In genomic region chr12:54596526-54596946, GRCh38 we compare ENCODE assay signal across 1 cellular context.
TF ChIP-seq lines count a peak whose summit lies in the region.

No MANE protein-coding gene starts in this region.

TF ChIP-seq in HepG2, 621 proteins besides CTCF, POLR2A, EP300 and RAD21 (continues in another document):
- TF ChIP-seq RORA (CRISPR knock-in tag; IDR thresholded peaks at IDR 0.05) = no peak
- TF ChIP-seq ZFP36L1 (CRISPR knock-in tag; IDR thresholded peaks at IDR 0.05) = no peak
- TF ChIP-seq PHB2 (IDR thresholded peaks at IDR 0.05; ENCODE audit: partially characterized antibody) = no peak
- TF ChIP-seq SIX1 (CRISPR knock-in tag; IDR thresholded peaks at IDR 0.05; ENCODE audit: borderline replicate concordance) = no peak
- TF ChIP-seq ZNF607 (CRISPR knock-in tag; IDR thresholded peaks at IDR 0.05; ENCODE audit: borderline replicate concordance) = no peak
- TF ChIP-seq ISL2 (CRISPR knock-in tag; IDR thresholded peaks at IDR 0.05) = no peak
- no peak for TF ChIP-seq ZNF468 (CRISPR knock-in tag; IDR thresholded peaks at IDR 0.05)
- no peak for TF ChIP-seq USF2 (IDR thresholded peaks at IDR 0.05; ENCODE audit: low read depth, low read length)
- TF ChIP-seq USF2 (CRISPR knock-in tag; IDR thresholded peaks at IDR 0.05; ENCODE audit: borderline replicate concordance) = no peak
- TF ChIP-seq ZC3H13 (CRISPR knock-in tag; IDR thresholded peaks at IDR 0.05) = no peak
- TF ChIP-seq ZFP82 (CRISPR knock-in tag; IDR thresholded peaks at IDR 0.05; ENCODE audit: borderline replicate concordance) = no peak
- TF ChIP-seq GFI1 (CRISPR knock-in tag; IDR thresholded peaks at IDR 0.05; ENCODE audit: borderline replicate concordance) = no peak
- peak; percentile 25; the same call in 1 of the 2 replicates for TF ChIP-seq ARID3A (IDR thresholded peaks at IDR 0.05; ENCODE audit: low read depth, low read length)
- no peak for TF ChIP-seq POGZ (CRISPR knock-in tag; IDR thresholded peaks at IDR 0.05)
- TF ChIP-seq XRCC5 (optimal IDR thresholded peaks at IDR 0.05; ENCODE audit: low read length) = peak; percentile 48
- TF ChIP-seq ZNF816 (CRISPR knock-in tag; IDR thresholded peaks at IDR 0.05; ENCODE audit: borderline replicate concordance) = no peak
- TF ChIP-seq ZBTB49 (CRISPR knock-in tag; IDR thresholded peaks at IDR 0.05; ENCODE audit: borderline replicate concordance) = no peak
- TF ChIP-seq MIER3 (CRISPR knock-in tag; IDR thresholded peaks at IDR 0.05; ENCODE audit: borderline replicate concordance) = no peak
- TF ChIP-seq HNF4A (CRISPR knock-in tag; IDR thresholded peaks at IDR 0.05) = 0 out of 2 replicates have a peak, but pooled peaks have one; percentile 26
- TF ChIP-seq SIN3A (IDR thresholded peaks at IDR 0.05; ENCODE audit: borderline replicate concordance, low read depth, low read length) = no peak
- TF ChIP-seq, protein P1, sequence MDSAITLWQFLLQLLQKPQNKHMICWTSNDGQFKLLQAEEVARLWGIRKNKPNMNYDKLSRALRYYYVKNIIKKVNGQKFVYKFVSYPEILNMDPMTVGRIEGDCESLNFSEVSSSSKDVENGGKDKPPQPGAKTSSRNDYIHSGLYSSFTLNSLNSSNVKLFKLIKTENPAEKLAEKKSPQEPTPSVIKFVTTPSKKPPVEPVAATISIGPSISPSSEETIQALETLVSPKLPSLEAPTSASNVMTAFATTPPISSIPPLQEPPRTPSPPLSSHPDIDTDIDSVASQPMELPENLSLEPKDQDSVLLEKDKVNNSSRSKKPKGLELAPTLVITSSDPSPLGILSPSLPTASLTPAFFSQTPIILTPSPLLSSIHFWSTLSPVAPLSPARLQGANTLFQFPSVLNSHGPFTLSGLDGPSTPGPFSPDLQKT (CRISPR knock-in tag; IDR thresholded peaks at IDR 0.05; ENCODE audit: borderline replicate concordance) = no peak
- TF ChIP-seq CBX5 (CRISPR knock-in tag; IDR thresholded peaks at IDR 0.05; ENCODE audit: borderline replicate concordance) = no peak
- TF ChIP-seq, protein P2, sequence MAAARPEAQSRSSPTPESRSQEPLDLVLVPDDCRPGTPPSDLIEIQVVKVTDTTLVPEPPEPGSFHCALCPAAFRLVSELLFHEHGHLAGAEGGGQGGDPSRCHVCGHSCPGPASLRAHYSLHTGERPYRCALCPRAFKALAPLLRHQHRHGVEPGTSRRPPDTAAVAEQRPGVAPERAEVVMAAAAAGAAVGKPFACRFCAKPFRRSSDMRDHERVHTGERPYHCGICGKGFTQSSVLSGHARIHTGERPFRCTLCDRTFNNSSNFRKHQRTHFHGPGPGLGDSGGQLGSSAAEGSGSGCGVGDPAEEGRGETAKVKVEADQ (CRISPR knock-in tag; IDR thresholded peaks at IDR 0.05; ENCODE audit: borderline replicate concordance) = no peak
- peak; percentile 50; the same call in 1 of the 2 replicates for TF ChIP-seq RBAK (CRISPR knock-in tag; IDR thresholded peaks at IDR 0.05)
- no peak for TF ChIP-seq ZNF530 (CRISPR knock-in tag; IDR thresholded peaks at IDR 0.05; ENCODE audit: low read depth)
- TF ChIP-seq TEAD3 (CRISPR knock-in tag; optimal IDR thresholded peaks at IDR 0.05; ENCODE audit: borderline replicate concordance) = peak; percentile 75
- peak; percentile 75 for TF ChIP-seq CEBPB (IDR thresholded peaks at IDR 0.05; ENCODE audit: borderline replicate concordance, low read depth, low read length)
- peak; percentile 33; the same call in 1 of the 2 replicates for TF ChIP-seq NCOR1 (IDR thresholded peaks at IDR 0.05; ENCODE audit: borderline replicate concordance, low read length)
- TF ChIP-seq CCAR2 (optimal IDR thresholded peaks at IDR 0.05; ENCODE audit: low read depth, low read length) = no peak
- TF ChIP-seq KDM6A (CRISPR knock-in tag; IDR thresholded peaks at IDR 0.05; ENCODE audit: low read depth) = no peak
- TF ChIP-seq GTF2F1 (IDR thresholded peaks at IDR 0.05; ENCODE audit: low read length) = no peak
- TF ChIP-seq, protein P3, sequence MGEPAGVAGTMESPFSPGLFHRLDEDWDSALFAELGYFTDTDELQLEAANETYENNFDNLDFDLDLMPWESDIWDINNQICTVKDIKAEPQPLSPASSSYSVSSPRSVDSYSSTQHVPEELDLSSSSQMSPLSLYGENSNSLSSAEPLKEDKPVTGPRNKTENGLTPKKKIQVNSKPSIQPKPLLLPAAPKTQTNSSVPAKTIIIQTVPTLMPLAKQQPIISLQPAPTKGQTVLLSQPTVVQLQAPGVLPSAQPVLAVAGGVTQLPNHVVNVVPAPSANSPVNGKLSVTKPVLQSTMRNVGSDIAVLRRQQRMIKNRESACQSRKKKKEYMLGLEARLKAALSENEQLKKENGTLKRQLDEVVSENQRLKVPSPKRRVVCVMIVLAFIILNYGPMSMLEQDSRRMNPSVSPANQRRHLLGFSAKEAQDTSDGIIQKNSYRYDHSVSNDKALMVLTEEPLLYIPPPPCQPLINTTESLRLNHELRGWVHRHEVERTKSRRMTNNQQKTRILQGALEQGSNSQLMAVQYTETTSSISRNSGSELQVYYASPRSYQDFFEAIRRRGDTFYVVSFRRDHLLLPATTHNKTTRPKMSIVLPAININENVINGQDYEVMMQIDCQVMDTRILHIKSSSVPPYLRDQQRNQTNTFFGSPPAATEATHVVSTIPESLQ (CRISPR knock-in tag; conservative IDR thresholded peaks at IDR 0.05) = no peak
- no peak for TF ChIP-seq ZNF713 (CRISPR knock-in tag; IDR thresholded peaks at IDR 0.05)
- TF ChIP-seq BHLHE40 (IDR thresholded peaks at IDR 0.05; ENCODE audit: low read length) = no peak
- no peak for TF ChIP-seq CERS6 (CRISPR knock-in tag; IDR thresholded peaks at IDR 0.05)
- TF ChIP-seq FOXA1 (IDR thresholded peaks at IDR 0.05) = no peak
- TF ChIP-seq FOXA1 (CRISPR knock-in tag; IDR thresholded peaks at IDR 0.05) = no peak; the same call in 1 of the 2 replicates
- TF ChIP-seq, protein P4, sequence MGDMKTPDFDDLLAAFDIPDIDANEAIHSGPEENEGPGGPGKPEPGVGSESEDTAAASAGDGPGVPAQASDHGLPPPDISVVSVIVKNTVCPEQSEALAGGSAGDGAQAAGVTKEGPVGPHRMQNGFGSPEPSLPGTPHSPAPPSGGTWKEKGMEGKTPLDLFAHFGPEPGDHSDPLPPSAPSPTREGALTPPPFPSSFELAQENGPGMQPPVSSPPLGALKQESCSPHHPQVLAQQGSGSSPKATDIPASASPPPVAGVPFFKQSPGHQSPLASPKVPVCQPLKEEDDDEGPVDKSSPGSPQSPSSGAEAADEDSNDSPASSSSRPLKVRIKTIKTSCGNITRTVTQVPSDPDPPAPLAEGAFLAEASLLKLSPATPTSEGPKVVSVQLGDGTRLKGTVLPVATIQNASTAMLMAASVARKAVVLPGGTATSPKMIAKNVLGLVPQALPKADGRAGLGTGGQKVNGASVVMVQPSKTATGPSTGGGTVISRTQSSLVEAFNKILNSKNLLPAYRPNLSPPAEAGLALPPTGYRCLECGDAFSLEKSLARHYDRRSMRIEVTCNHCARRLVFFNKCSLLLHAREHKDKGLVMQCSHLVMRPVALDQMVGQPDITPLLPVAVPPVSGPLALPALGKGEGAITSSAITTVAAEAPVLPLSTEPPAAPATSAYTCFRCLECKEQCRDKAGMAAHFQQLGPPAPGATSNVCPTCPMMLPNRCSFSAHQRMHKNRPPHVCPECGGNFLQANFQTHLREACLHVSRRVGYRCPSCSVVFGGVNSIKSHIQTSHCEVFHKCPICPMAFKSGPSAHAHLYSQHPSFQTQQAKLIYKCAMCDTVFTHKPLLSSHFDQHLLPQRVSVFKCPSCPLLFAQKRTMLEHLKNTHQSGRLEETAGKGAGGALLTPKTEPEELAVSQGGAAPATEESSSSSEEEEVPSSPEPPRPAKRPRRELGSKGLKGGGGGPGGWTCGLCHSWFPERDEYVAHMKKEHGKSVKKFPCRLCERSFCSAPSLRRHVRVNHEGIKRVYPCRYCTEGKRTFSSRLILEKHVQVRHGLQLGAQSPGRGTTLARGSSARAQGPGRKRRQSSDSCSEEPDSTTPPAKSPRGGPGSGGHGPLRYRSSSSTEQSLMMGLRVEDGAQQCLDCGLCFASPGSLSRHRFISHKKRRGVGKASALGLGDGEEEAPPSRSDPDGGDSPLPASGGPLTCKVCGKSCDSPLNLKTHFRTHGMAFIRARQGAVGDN (CRISPR knock-in tag; IDR thresholded peaks at IDR 0.05) = no peak
- no peak for TF ChIP-seq CBFB (CRISPR knock-in tag; IDR thresholded peaks at IDR 0.05)
- TF ChIP-seq, protein P5, sequence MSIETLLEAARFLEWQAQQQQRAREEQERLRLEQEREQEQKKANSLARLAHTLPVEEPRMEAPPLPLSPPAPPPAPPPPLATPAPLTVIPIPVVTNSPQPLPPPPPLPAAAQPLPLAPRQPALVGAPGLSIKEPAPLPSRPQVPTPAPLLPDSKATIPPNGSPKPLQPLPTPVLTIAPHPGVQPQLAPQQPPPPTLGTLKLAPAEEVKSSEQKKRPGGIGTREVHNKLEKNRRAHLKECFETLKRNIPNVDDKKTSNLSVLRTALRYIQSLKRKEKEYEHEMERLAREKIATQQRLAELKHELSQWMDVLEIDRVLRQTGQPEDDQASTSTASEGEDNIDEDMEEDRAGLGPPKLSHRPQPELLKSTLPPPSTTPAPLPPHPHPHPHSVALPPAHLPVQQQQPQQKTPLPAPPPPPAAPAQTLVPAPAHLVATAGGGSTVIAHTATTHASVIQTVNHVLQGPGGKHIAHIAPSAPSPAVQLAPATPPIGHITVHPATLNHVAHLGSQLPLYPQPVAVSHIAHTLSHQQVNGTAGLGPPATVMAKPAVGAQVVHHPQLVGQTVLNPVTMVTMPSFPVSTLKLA (IDR thresholded peaks at IDR 0.05) = no peak
- no peak for TF ChIP-seq RELA (CRISPR knock-in tag; IDR thresholded peaks at IDR 0.05)
- TF ChIP-seq ZBTB37 (CRISPR knock-in tag; IDR thresholded peaks at IDR 0.05) = no peak
- TF ChIP-seq, protein P6, sequence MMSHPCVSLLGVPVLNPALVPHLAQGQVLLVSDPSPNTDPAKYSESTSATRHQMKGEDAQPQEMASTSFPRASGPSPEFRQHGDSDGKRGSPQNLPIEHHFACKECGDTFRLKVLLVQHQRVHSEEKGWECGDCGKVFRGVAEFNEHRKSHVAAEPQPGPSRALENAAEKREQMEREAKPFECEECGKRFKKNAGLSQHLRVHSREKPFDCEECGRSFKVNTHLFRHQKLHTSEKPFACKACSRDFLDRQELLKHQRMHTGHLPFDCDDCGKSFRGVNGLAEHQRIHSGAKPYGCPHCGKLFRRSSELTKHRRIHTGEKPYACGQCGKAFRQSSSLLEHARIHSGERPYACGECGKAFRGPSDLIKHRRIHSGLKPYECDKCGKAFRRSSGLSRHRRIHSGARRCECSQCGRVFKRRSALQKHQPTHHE (CRISPR knock-in tag; IDR thresholded peaks at IDR 0.05; ENCODE audit: borderline replicate concordance) = no peak
- no peak for TF ChIP-seq ATM (IDR thresholded peaks at IDR 0.05; ENCODE audit: borderline replicate concordance)
- no peak for TF ChIP-seq ZNF354B (CRISPR knock-in tag; IDR thresholded peaks at IDR 0.05)
